8 cellular contexts compared by ENCODE assay signal in the genomic region with DNA sequence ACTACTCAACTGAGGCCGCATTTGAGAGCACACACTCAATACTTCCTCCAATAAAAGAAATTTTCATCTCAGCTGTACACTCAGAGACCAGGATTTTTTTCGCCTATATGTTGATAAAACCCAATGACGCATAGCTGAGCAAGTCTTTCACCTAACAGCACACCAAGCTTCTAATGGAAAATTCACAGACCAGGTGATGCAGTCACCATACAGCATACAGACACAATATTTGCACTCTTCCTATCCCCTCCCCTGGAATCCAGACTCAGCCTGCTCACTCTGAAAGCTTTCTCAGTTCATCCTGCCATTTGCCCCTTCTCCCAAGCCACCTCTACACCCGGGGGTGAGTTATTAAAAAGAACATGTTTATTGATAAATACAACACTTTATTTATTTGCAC. TPM values are rescaled to one million over a fixed set of nuclear protein-coding genes. Genes with fewer than 3 reads are reported as not detected.
A peak's percentile ranks its signal among the peaks of the same experiment; 100 is the strongest.
DNase-seq lines count a peak whose midpoint lies in the region; ATAC-seq and TF ChIP-seq lines count a peak whose summit lies in the region.

No MANE protein-coding gene starts in this region.

- H3K27me3 ChIP-seq in CD8-positive, alpha-beta memory T cell (ENCODE audit: insufficient read depth, low read length, poor library complexity, severe bottlenecking), result no peaks in the 10 kb centered on the region
- no peaks in the 10 kb centered on the region for H3K27me3 ChIP-seq in SJSA1 (replicated peaks)
- H3K27me3 ChIP-seq in parathyroid adenoma (ENCODE audit: control insufficient read depth, insufficient read depth, low read length), result no peaks in the 10 kb centered on the region

- peak overlapping the region; percentile 88 for H3K4me2 ChIP-seq in parathyroid adenoma (ENCODE audit: low read length)

- H3K4me3 ChIP-seq in CD8-positive, alpha-beta memory T cell (ENCODE audit: low read length), result peak overlapping the region; percentile 88
- H3K4me3 ChIP-seq in SJSA1 (peak overlapping the region; percentile 59), parathyroid adenoma (ENCODE audit: low read depth, low read length) (peak overlapping the region; percentile 70)

- no peak for TF ChIP-seq CTCF in parathyroid adenoma (IDR thresholded peaks at IDR 0.05)

- no peaks in the 10 kb centered on the region for H3K9me3 Mint-ChIP-seq in CD8-positive, alpha-beta memory T cell

- no peak overlapping the region for H3K9ac ChIP-seq in parathyroid adenoma

- H3K9me3 ChIP-seq in CD8-positive, alpha-beta memory T cell (ENCODE audit: low read length), result no peaks in the 10 kb centered on the region
- H3K9me3 ChIP-seq in SJSA1 (replicated peaks) (no peaks in the 10 kb centered on the region), parathyroid adenoma (ENCODE audit: control insufficient read depth, low read length) (no peaks in the 10 kb centered on the region)

- peaks cover 27% of the 10 kb centered on the region for H3K79me2 ChIP-seq in parathyroid adenoma

- H3K4me3 Mint-ChIP-seq in CD8-positive, alpha-beta memory T cell, result peak overlapping the region; percentile 91 to 96 (median 94)

- peaks cover 21% of the 10 kb centered on the region for H3K4me1 ChIP-seq in CD8-positive, alpha-beta memory T cell (ENCODE audit: insufficient read depth, low read length)
- H3K4me1 ChIP-seq in SJSA1 (replicated peaks), result peaks cover 21% of the 10 kb centered on the region
- peaks cover 13% of the 10 kb centered on the region for H3K4me1 ChIP-seq in parathyroid adenoma

- no peaks in the 10 kb centered on the region for H3K36me3 ChIP-seq in CD8-positive, alpha-beta memory T cell (ENCODE audit: insufficient read depth, low read length)
- H3K36me3 ChIP-seq in SJSA1, result no peaks in the 10 kb centered on the region
- H3K36me3 ChIP-seq in parathyroid adenoma (ENCODE audit: control insufficient read depth, insufficient read depth, low read length), result no peaks in the 10 kb centered on the region

- no peaks in the 10 kb centered on the region for H3K27me3 Mint-ChIP-seq in CD8-positive, alpha-beta memory T cell

- peak overlapping the region; percentile 60 to 95 (median 90) for H3K27ac Mint-ChIP-seq in CD8-positive, alpha-beta memory T cell

- peaks cover 35 to 64% (median 59%) of the 10 kb centered on the region in 3 donors for H3K4me1 Mint-ChIP-seq in CD8-positive, alpha-beta memory T cell

- ATAC-seq in GM21717 (IDR thresholded peaks at IDR 0.05; ENCODE audit: unreplicated experiment) (no peak), HG03469 (IDR thresholded peaks at IDR 0.05; ENCODE audit: unreplicated experiment) (no peak)

- POLR2A ChIA-PET in CD8-positive, alpha-beta memory T cell (lab: Charles Lee), result no interaction called here

- CTCF ChIA-PET in CD8-positive, alpha-beta memory T cell (lab: Charles Lee), result no interaction called here

- peak overlapping the region; percentile 99 for H2AFZ ChIP-seq in parathyroid adenoma

- peak overlapping the region; percentile 90 for H3K27ac ChIP-seq in CD8-positive, alpha-beta memory T cell (ENCODE audit: low read depth, low read length)
- peak overlapping the region; percentile 88 for H3K27ac ChIP-seq in SJSA1
- H3K27ac ChIP-seq in epithelial cell of prostate, result peak overlapping the region; percentile 98
- H3K27ac ChIP-seq in parathyroid adenoma, result peak overlapping the region; percentile 96

- peaks cover 0 to 16% (median 3%) of the 10 kb centered on the region in 3 donors for H3K36me3 Mint-ChIP-seq in CD8-positive, alpha-beta memory T cell

- no peak for DNase-seq in CD8-positive, alpha-beta memory T cell
- DNase-seq in HK-2 (ENCODE audit: unreplicated experiment) (peak; percentile 6), SJSA1 (ENCODE audit: low read depth in 1 of 2, low spot score in 2 of 2) (peak in 1 of 2 experiments; percentile 24), epithelial cell of prostate (ENCODE audit: low read depth, low spot score) (peak; percentile 60)
- no peak for DNase-seq in activated naive CD4-positive, alpha-beta T cell (lab: John Stamatoyannopoulos, UW)

RNA-seq across cellular contexts. Expression of a gene that starts 1.7 kb away (rescaled TPM):
- 10 to 100 TPM; 40.0 to 45.1 TPM for total RNA-seq in CD8-positive, alpha-beta memory T cell
- 35.8 TPM for polyA plus RNA-seq in CD8-positive, alpha-beta memory T cell
- 20.6 and 40.8 TPM in 2 replicates for total RNA-seq in SJSA1 (2014; rRNA removed; shearing (Covaris generic))

Comparison
In these comparisons a context has a peak if more than half of its experiments do, and no peak if none do; other contexts are left out.
1. DNase-seq: peak in HK-2 (single experiment) and epithelial cell of prostate (single experiment); none in CD8-positive, alpha-beta memory T cell (0 of 5) and activated naive CD4-positive, alpha-beta T cell (0 of 4).
2. Peak in every context shown above with its lines, with median percentiles within 50 percentile points of each other: H3K27ac ChIP-seq and H3K4me3 ChIP-seq.